In the genomic region with DNA sequence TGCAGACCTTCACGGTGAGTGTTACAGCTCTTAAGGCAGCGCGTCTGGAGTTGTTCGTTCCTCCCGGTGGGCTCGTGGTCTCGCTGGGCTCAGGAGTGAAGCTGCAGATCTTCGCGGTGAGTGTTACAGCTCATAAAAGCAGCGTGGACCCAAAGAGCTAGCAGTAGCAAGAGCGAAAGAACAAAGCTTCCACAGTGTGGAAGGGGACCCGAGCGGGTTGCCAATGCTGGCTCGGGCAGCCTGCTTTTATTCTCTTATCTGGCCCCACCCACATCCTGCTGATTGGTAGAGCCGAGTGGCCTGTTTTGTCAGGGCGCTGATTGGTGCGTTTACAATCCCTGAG, we compare ENCODE assay signal across 7 cellular contexts. TPM values are rescaled to one million over a fixed set of nuclear protein-coding genes. Genes with fewer than 3 reads are reported as not detected.
DNase-seq lines count a peak whose midpoint lies in the region; ATAC-seq and TF ChIP-seq lines count a peak whose summit lies in the region.
"Not testable (repeated sequence)": the region's sequence is repeated elsewhere in the genome, so short reads cannot be mapped to it uniquely, and the experiment has no call there.

No MANE protein-coding gene starts in this region.

- intact Hi-C loops in CD8-positive, alpha-beta T cell (cut with DNase I, micrococcal nuclease) = loop anchor here (2.0 to 5.0 kb wide), 4 partner anchors 15 to 52 kb away; partner anchors contain the start of gene SEMA4D (in 1 of the 2)

- H3K4me1 ChIP-seq in CD8-positive, alpha-beta T cell (ENCODE audit: insufficient read depth, low read length) = peaks cover 84% of the 10 kb centered on the region

- POLR2A ChIA-PET in CD8-positive, alpha-beta T cell (lab: Charles Lee) = interaction anchor here (1.0 to 2.8 kb wide), 11 partner anchors 10 to 69 kb away, joined by 3 to 17 read pairs (median 7); partner anchors contain the start of gene SEMA4D
- POLR2A ChIA-PET in activated naive CD8-positive, alpha-beta T cell treated with anti-CD3 and anti-CD28 coated beads, Interleukin-2, amount 10 ng/mL, durations not matched to agents 7 days and 5 days (lab: Charles Lee) = interaction anchor here (0.9 to 2.8 kb wide), 16 partner anchors 10 to 69 kb away, joined by 3 to 19 read pairs (median 8); partner anchors contain the start of gene SEMA4D

- peaks cover 89% of the 10 kb centered on the region for H3K4me1 Mint-ChIP-seq in CD8-positive, alpha-beta T cell (ENCODE audit: low read depth)
- H3K4me1 Mint-ChIP-seq in T-helper 2 cell treated with Interferon-gamma antibody and Interleukin-4, amounts not matched to agents 5 μg/mL and 100 μg/mL, for 36 hours (ENCODE audit: low read depth) = peaks cover 84% of the 10 kb centered on the region
- peaks cover 83% of the 10 kb centered on the region for H3K4me1 Mint-ChIP-seq in activated T-helper 17 cell treated with anti-CD3 and anti-CD28 coated beads, Interleukin-2, amount 50 U/mL, for 72 hours
- peaks cover 83% of the 10 kb centered on the region for H3K4me1 Mint-ChIP-seq in activated naive CD8-positive, alpha-beta T cell treated with anti-CD3 and anti-CD28 coated beads, Interleukin-2, amount 10 ng/mL, durations not matched to agents 7 days and 5 days
- H3K4me1 Mint-ChIP-seq in immature natural killer cell = peaks cover 89 to 94% of the 10 kb centered on the region in 2 donors

- peak overlapping the region; percentile 49 for H3K4me3 ChIP-seq in CD8-positive, alpha-beta T cell (ENCODE audit: low read depth, low read length)

- peak overlapping the region; percentile 28 for H3K27ac ChIP-seq in CD8-positive, alpha-beta T cell (ENCODE audit: low read depth, low read length)

- TF ChIP-seq CTCF in CD8-positive, alpha-beta T cell (IDR thresholded peaks at IDR 0.05) = not testable (repeated sequence)

- ATAC-seq in CD8-positive, alpha-beta T cell; activated T-helper 17 cell treated with anti-CD3 and anti-CD28 coated beads, Interleukin-2, amount 50 U/mL, for 72 hours (replicated peaks); activated naive CD8-positive, alpha-beta T cell treated with anti-CD3 and anti-CD28 coated beads, Interleukin-2, amount 10 ng/mL, durations not matched to agents 7 days and 5 days (ENCODE audit: low read depth): not testable (repeated sequence)

- not testable (repeated sequence) for H3K9me3 Mint-ChIP-seq in CD8-positive, alpha-beta T cell; activated T-helper 17 cell treated with anti-CD3 and anti-CD28 coated beads, Interleukin-2, amount 50 U/mL, for 72 hours; activated naive CD8-positive, alpha-beta T cell treated with anti-CD3 and anti-CD28 coated beads, Interleukin-2, amount 10 ng/mL, durations not matched to agents 7 days and 5 days; immature natural killer cell
- peaks cover 13% of the 10 kb centered on the region for H3K9me3 Mint-ChIP-seq in T-helper 2 cell treated with Interferon-gamma antibody and Interleukin-4, amounts not matched to agents 5 μg/mL and 100 μg/mL, for 36 hours

- peak in 2 of 7 experiments; percentile 52 to 74 for DNase-seq in CD8-positive, alpha-beta T cell
- peak; percentile 44 for DNase-seq in T-helper 2 cell treated with Interferon-gamma antibody and Interleukin-4, amounts not matched to agents 5 μg/mL and 100 μg/mL, for 36 hours (ENCODE audit: low spot score)
- DNase-seq in activated CD8-positive, alpha-beta memory T cell treated with anti-CD3 and anti-CD28 coated beads for 24 hours = peak; percentile 85
- DNase-seq in activated naive CD8-positive, alpha-beta T cell treated with anti-CD3 and anti-CD28 coated beads, Interleukin-2, amount 10 ng/mL, durations not matched to agents 7 days and 5 days; immature natural killer cell: not testable (repeated sequence)
- peak; percentile 73 for DNase-seq in stimulated activated CD8-positive, alpha-beta memory T cell treated with anti-CD3 and anti-CD28 coated beads, Interleukin-4, amount 100 ng/mL, for 48 hours

- not testable (repeated sequence) for H3K27me3 Mint-ChIP-seq in CD8-positive, alpha-beta T cell (ENCODE audit: low read depth); T-helper 2 cell treated with Interferon-gamma antibody and Interleukin-4, amounts not matched to agents 5 μg/mL and 100 μg/mL, for 36 hours (ENCODE audit: low read depth); activated T-helper 17 cell treated with anti-CD3 and anti-CD28 coated beads, Interleukin-2, amount 50 U/mL, for 72 hours; activated naive CD8-positive, alpha-beta T cell treated with anti-CD3 and anti-CD28 coated beads, Interleukin-2, amount 10 ng/mL, durations not matched to agents 7 days and 5 days; immature natural killer cell (ENCODE audit: low read depth in 3 of 3)

- CTCF ChIA-PET in CD8-positive, alpha-beta T cell (lab: Charles Lee) = interaction anchor here (1.0 to 2.3 kb wide), 3 partner anchors 20 to 50 kb away, joined by 3 to 13 read pairs (median 4); no protein-coding TSS in a partner anchor

- not testable (repeated sequence) for H3K9me3 ChIP-seq in CD8-positive, alpha-beta T cell (ENCODE audit: low read length)

- H3K4me3 Mint-ChIP-seq in CD8-positive, alpha-beta T cell = peak overlapping the region; percentile 91
- H3K4me3 Mint-ChIP-seq in T-helper 2 cell treated with Interferon-gamma antibody and Interleukin-4, amounts not matched to agents 5 μg/mL and 100 μg/mL, for 36 hours = peak overlapping the region; percentile 87
- peak overlapping the region; percentile 86 for H3K4me3 Mint-ChIP-seq in activated T-helper 17 cell treated with anti-CD3 and anti-CD28 coated beads, Interleukin-2, amount 50 U/mL, for 72 hours
- H3K4me3 Mint-ChIP-seq in activated naive CD8-positive, alpha-beta T cell treated with anti-CD3 and anti-CD28 coated beads, Interleukin-2, amount 10 ng/mL, durations not matched to agents 7 days and 5 days = peak overlapping the region; percentile 82
- H3K4me3 Mint-ChIP-seq in immature natural killer cell = peak overlapping the region; percentile 65 to 85 (median 80)

- peaks cover 64% of the 10 kb centered on the region for H3K36me3 Mint-ChIP-seq in CD8-positive, alpha-beta T cell
- peaks cover 81% of the 10 kb centered on the region for H3K36me3 Mint-ChIP-seq in T-helper 2 cell treated with Interferon-gamma antibody and Interleukin-4, amounts not matched to agents 5 μg/mL and 100 μg/mL, for 36 hours (ENCODE audit: low read depth)
- peaks cover 84% of the 10 kb centered on the region for H3K36me3 Mint-ChIP-seq in activated T-helper 17 cell treated with anti-CD3 and anti-CD28 coated beads, Interleukin-2, amount 50 U/mL, for 72 hours (ENCODE audit: low read depth)
- peaks cover 58% of the 10 kb centered on the region for H3K36me3 Mint-ChIP-seq in activated naive CD8-positive, alpha-beta T cell treated with anti-CD3 and anti-CD28 coated beads, Interleukin-2, amount 10 ng/mL, durations not matched to agents 7 days and 5 days
- peaks cover 9 to 25% (median 18%) of the 10 kb centered on the region in 3 donors for H3K36me3 Mint-ChIP-seq in immature natural killer cell

- peaks cover 15% of the 10 kb centered on the region for H3K36me3 ChIP-seq in CD8-positive, alpha-beta T cell (ENCODE audit: insufficient read depth, low read length)

- not testable (repeated sequence) for H3K27me3 ChIP-seq in CD8-positive, alpha-beta T cell (ENCODE audit: insufficient read depth, low read length)

- peak overlapping the region; percentile 99 for H3K27ac Mint-ChIP-seq in CD8-positive, alpha-beta T cell
- peak overlapping the region; percentile 94 for H3K27ac Mint-ChIP-seq in T-helper 2 cell treated with Interferon-gamma antibody and Interleukin-4, amounts not matched to agents 5 μg/mL and 100 μg/mL, for 36 hours
- H3K27ac Mint-ChIP-seq in activated T-helper 17 cell treated with anti-CD3 and anti-CD28 coated beads, Interleukin-2, amount 50 U/mL, for 72 hours = peak overlapping the region; percentile 84
- peak overlapping the region; percentile 96 for H3K27ac Mint-ChIP-seq in activated naive CD8-positive, alpha-beta T cell treated with anti-CD3 and anti-CD28 coated beads, Interleukin-2, amount 10 ng/mL, durations not matched to agents 7 days and 5 days
- H3K27ac Mint-ChIP-seq in immature natural killer cell = peak overlapping the region; percentile 81 to 93 (median 90)

RNA-seq across cellular contexts. Expression of gene SEMA4D, which starts 18.3 kb away (rescaled TPM):
- total RNA-seq in CD8-positive, alpha-beta T cell = 100 to 1,000 TPM; 286 to 305 TPM
- total RNA-seq in activated T-helper 17 cell treated with anti-CD3 and anti-CD28 coated beads, Interleukin-2, amount 50 U/mL, for 72 hours = 100 to 1,000 TPM; 167 to 263 TPM
- total RNA-seq in activated naive CD8-positive, alpha-beta T cell treated with anti-CD3 and anti-CD28 coated beads, Interleukin-2, amount 10 ng/mL, durations not matched to agents 7 days and 5 days = 100 to 1,000 TPM; 370 to 391 TPM
- 10 to 100 TPM; 45.8 to 80.6 (median 47.0) TPM for polyA plus RNA-seq in immature natural killer cell
